ENCODE assay signal across 11 cellular contexts in the genomic region with DNA sequence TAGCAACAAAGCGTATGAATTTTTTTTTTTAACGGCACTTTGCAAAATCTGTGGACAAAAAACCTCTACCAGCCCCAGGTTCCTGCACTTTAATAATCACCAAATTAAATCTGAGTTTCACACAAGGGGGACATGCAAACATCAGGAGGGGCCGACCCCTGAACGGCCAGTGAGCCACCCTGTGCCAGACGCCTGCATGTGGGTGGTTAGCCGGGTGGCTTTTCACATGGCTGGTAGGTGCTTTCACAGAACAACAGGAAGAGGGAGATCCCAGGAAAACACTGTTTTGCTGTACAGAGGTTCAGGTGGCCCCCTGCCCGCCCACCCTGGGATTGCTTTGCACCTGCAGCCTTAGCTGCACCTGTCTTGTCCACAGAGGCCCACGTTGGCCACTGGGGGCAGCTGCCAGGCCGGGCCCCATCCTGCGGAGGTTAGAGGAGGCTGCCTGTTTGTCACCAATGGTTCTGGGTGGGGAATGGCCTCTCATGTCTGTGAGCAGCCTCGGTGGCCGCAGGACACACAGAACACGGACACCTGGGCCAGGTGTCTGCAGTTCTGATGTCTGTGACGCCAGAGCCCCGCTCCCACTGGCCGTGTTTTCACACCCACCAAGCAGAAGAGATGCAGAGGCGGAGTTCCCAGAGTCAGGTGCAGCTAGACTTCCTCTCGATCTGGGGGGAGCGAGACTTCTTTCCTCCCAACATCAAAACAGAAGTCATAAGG.
DNase-seq lines count a peak whose midpoint lies in the region; ATAC-seq and TF ChIP-seq lines count a peak whose summit lies in the region.
"Had no signal": no experiment of that assay in that cellular context is flagged by ENCODE, and none has a peak within 500 bp of the region (broad histone marks: within the 10 kb centered on the region; RNA-seq: fewer than 3 reads in every experiment).

No MANE protein-coding gene starts in this region.

- H3K27ac ChIP-seq in tibial nerve: peak overlapping the region in 3 of 4 donors; percentile 8 to 36 (median 17)
- H3K27ac ChIP-seq: ascending aorta had no signal

- TF ChIP-seq CTCF in tibial nerve (IDR thresholded peaks at IDR 0.05): peak in 1 of 5 experiments; percentile 15

- intact Hi-C loops in dendritic cell treated with granulocyte-macrophage colony-stimulating factor and Interleukin-4, amounts not matched to agents 40 ng/mL and 50 ng/mL, for 4 days (cut with micrococcal nuclease): no loop called here

- 87 to 91% methylated on average over 12 to 17 of the region's 19 CpGs for WGBS in tibial nerve, 2 donors

- H3K27ac Mint-ChIP-seq in stimulated activated naive CD8-positive, alpha-beta T cell treated with anti-CD3 and anti-CD28 coated beads, Interleukin-15, Interleukin-2, amounts not matched to agents 100 ng/mL and 50 ng/mL, for 24 hours: no peak overlapping the region
- H3K27ac Mint-ChIP-seq in dendritic cell treated with granulocyte-macrophage colony-stimulating factor and Interleukin-4, amounts not matched to agents 40 ng/mL and 50 ng/mL, for 4 days: peak overlapping the region; percentile 98

- H3K4me1 Mint-ChIP-seq in stimulated activated naive CD8-positive, alpha-beta T cell treated with anti-CD3 and anti-CD28 coated beads, Interleukin-15, Interleukin-2, amounts not matched to agents 100 ng/mL and 50 ng/mL, for 24 hours (ENCODE audit: low read depth): peaks cover 71% of the 10 kb centered on the region
- peaks cover 63% of the 10 kb centered on the region for H3K4me1 Mint-ChIP-seq in dendritic cell treated with granulocyte-macrophage colony-stimulating factor and Interleukin-4, amounts not matched to agents 40 ng/mL and 50 ng/mL, for 4 days (ENCODE audit: low read depth)

- H3K27me3 Mint-ChIP-seq in stimulated activated naive CD8-positive, alpha-beta T cell treated with anti-CD3 and anti-CD28 coated beads, Interleukin-15, Interleukin-2, amounts not matched to agents 100 ng/mL and 50 ng/mL, for 24 hours: no peaks in the 10 kb centered on the region
- no peaks in the 10 kb centered on the region for H3K27me3 Mint-ChIP-seq in dendritic cell treated with granulocyte-macrophage colony-stimulating factor and Interleukin-4, amounts not matched to agents 40 ng/mL and 50 ng/mL, for 4 days

- no peak overlapping the region for H3K4me3 ChIP-seq in tibial nerve
- H3K4me3 ChIP-seq: ascending aorta had no signal

- peaks cover 18% of the 10 kb centered on the region for H3K36me3 Mint-ChIP-seq in stimulated activated naive CD8-positive, alpha-beta T cell treated with anti-CD3 and anti-CD28 coated beads, Interleukin-15, Interleukin-2, amounts not matched to agents 100 ng/mL and 50 ng/mL, for 24 hours (ENCODE audit: low read depth)
- peaks cover 56% of the 10 kb centered on the region for H3K36me3 Mint-ChIP-seq in dendritic cell treated with granulocyte-macrophage colony-stimulating factor and Interleukin-4, amounts not matched to agents 40 ng/mL and 50 ng/mL, for 4 days (ENCODE audit: low read depth)

- peaks cover 5% of the 10 kb centered on the region for H3K9me3 Mint-ChIP-seq in stimulated activated naive CD8-positive, alpha-beta T cell treated with anti-CD3 and anti-CD28 coated beads, Interleukin-15, Interleukin-2, amounts not matched to agents 100 ng/mL and 50 ng/mL, for 24 hours
- no peaks in the 10 kb centered on the region for H3K9me3 Mint-ChIP-seq in dendritic cell treated with granulocyte-macrophage colony-stimulating factor and Interleukin-4, amounts not matched to agents 40 ng/mL and 50 ng/mL, for 4 days

- H3K4me1 ChIP-seq in tibial nerve: peaks cover 0 to 70% (median 45%) of the 10 kb centered on the region in 4 donors

- ATAC-seq in stimulated activated naive CD8-positive, alpha-beta T cell treated with anti-CD3 and anti-CD28 coated beads, Interleukin-15, Interleukin-2, amounts not matched to agents 100 U/mL and 50 U/mL, for 24 hours: no peak
- ATAC-seq in HG03196 (IDR thresholded peaks at IDR 0.05; ENCODE audit: unreplicated experiment) (no peak), GM19463 (IDR thresholded peaks at IDR 0.05; ENCODE audit: unreplicated experiment) (no peak)

- TF ChIP-seq EP300 in tibial nerve (IDR thresholded peaks at IDR 0.05): no peak

- H3K4me3 Mint-ChIP-seq in stimulated activated naive CD8-positive, alpha-beta T cell treated with anti-CD3 and anti-CD28 coated beads, Interleukin-15, Interleukin-2, amounts not matched to agents 100 ng/mL and 50 ng/mL, for 24 hours: peak overlapping the region; percentile 35
- H3K4me3 Mint-ChIP-seq in dendritic cell treated with granulocyte-macrophage colony-stimulating factor and Interleukin-4, amounts not matched to agents 40 ng/mL and 50 ng/mL, for 4 days: no peak overlapping the region

- DNase-seq in stimulated activated naive CD8-positive, alpha-beta T cell treated with anti-CD3 and anti-CD28 coated beads, Interleukin-15, Interleukin-2, amounts not matched to agents 100 U/mL and 50 U/mL, for 24 hours: no peak
- DNase-seq in T-helper 2 cell (peak in 3 of 5 experiments; percentile 28 to 69 (median 37)), tibial nerve (ENCODE audit: low spot score in 2 of 2) (no peak), DMS153 (lab: John Stamatoyannopoulos, UW) (no peak)
- DNase-seq: MM.1S, trophoblast cell had no signal

- H3K27me3 ChIP-seq in tibial nerve: no peaks in the 10 kb centered on the region
- H3K27me3 ChIP-seq: ascending aorta had no signal

- H3K36me3 ChIP-seq in tibial nerve: peaks cover 0 to 14% (median 0%) of the 10 kb centered on the region in 3 donors
- H3K36me3 ChIP-seq: ascending aorta had no signal

- no peaks in the 10 kb centered on the region for H3K9me3 ChIP-seq in tibial nerve
- H3K9me3 ChIP-seq: ascending aorta had no signal

- no peak for TF ChIP-seq POLR2A in tibial nerve (IDR thresholded peaks at IDR 0.05)

Comparison
In these comparisons a context has a peak if more than half of its experiments do, and no peak if none do; other contexts are left out.
1. DNase-seq: peak in T-helper 2 cell (3 of 5); none in stimulated activated naive CD8-positive, alpha-beta T cell treated with anti-CD3 and anti-CD28 coated beads, Interleukin-15, Interleukin-2, amounts not matched to agents 100 U/mL and 50 U/mL, for 24 hours (single experiment), tibial nerve (0 of 2) and DMS153 (single experiment).